In the genomic region with DNA sequence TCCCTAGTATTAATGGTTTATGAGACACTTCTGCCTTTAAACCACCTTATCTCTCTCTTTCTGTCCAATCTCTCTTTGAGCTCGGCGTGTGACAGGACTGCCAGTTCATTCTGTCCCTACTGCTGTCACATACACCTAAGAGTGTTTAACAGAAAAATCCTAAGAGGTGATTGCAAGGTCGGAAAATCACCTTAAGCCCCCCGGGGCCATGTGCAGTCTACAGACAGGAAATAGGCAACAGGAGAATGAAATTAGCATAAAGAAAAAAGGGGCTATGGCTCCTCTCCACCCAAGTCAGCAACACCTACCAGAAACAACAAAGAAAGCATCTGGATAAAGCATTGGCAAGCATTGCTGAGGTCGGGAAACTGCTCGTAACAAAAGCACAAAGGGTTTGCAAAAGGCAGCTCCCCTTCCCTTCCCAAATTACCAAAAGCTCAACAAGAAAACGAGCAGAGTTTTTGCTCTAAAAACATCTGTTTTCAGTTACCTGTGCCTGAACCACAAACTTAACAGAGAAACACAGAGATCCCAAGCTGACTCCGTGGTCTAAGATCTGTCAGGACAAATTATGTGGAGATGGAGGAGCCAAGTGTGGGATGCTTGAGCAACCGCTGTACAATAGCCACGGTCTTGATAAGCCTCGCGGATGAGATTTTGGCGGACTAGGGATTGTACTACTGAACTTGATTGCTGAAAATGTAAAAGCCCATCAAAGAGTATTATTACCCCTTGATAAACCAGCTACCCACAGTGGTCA, we compare ENCODE assay signal across 12 cellular contexts. TPM values are rescaled to one million over a fixed set of nuclear protein-coding genes. Genes with fewer than 3 reads are reported as not detected.
DNase-seq lines count a peak whose midpoint lies in the region; ATAC-seq and TF ChIP-seq lines count a peak whose summit lies in the region.
"Had no signal": no experiment of that assay in that cellular context is flagged by ENCODE, and none has a peak within 500 bp of the region (broad histone marks: within the 10 kb centered on the region; RNA-seq: fewer than 3 reads in every experiment).

No MANE protein-coding gene starts in this region.

- peak; percentile 44 to 69 for ATAC-seq in activated CD4-positive, CD25-positive, alpha-beta regulatory T cell treated with anti-CD3 and anti-CD28 coated beads, Interleukin-2, amount 50 U/mL, for 24 hours
- ATAC-seq in HG03565 (IDR thresholded peaks at IDR 0.05; ENCODE audit: unreplicated experiment) (peak; percentile 41), HG03457 (IDR thresholded peaks at IDR 0.05; ENCODE audit: unreplicated experiment) (no peak), left colon (no peak), HG02938 (IDR thresholded peaks at IDR 0.05; ENCODE audit: unreplicated experiment) (no peak)
- no peak for ATAC-seq in stimulated activated effector memory CD8-positive, alpha-beta T cell treated with anti-CD3 and anti-CD28 coated beads, Interleukin-12 subunit alpha, Interleukin-12 subunit beta, amount 100 ng/mL, for 72 hours

- peak overlapping the region; percentile 3 for H3K4me3 Mint-ChIP-seq in stimulated activated effector memory CD8-positive, alpha-beta T cell treated with anti-CD3 and anti-CD28 coated beads, Interleukin-12 subunit alpha, Interleukin-12 subunit beta, amount 100 ng/mL, for 72 hours
- H3K4me3 Mint-ChIP-seq: endodermal cell had no signal

- no peak for DNase-seq in activated CD4-positive, CD25-positive, alpha-beta regulatory T cell treated with anti-CD3 and anti-CD28 coated beads, Interleukin-2, amount 50 U/mL, for 72 hours
- DNase-seq in astrocyte of the spinal cord (ENCODE audit: low read depth, low spot score) (peak; percentile 45), left colon (no peak)
- DNase-seq in stimulated activated effector memory CD8-positive, alpha-beta T cell treated with anti-CD3 and anti-CD28 coated beads, Interleukin-12 subunit alpha, Interleukin-12 subunit beta, amount 100 ng/mL, for 72 hours (ENCODE audit: low spot score in 2 of 2) = no peak
- DNase-seq: activated CD4-positive, alpha-beta T cell treated with anti-CD3 and anti-CD28 coated beads, Interleukin-2, amount 50 U/mL, for 48 hours; endodermal cell; stomach had no signal

- H3K4me1 Mint-ChIP-seq in stimulated activated effector memory CD8-positive, alpha-beta T cell treated with anti-CD3 and anti-CD28 coated beads, Interleukin-12 subunit alpha, Interleukin-12 subunit beta, amount 100 ng/mL, for 72 hours = peaks cover 81% of the 10 kb centered on the region

- intact Hi-C loops in left colon (cut with DNase I, micrococcal nuclease) = no loop called here

- no peaks in the 10 kb centered on the region for H3K9me3 Mint-ChIP-seq in stimulated activated effector memory CD8-positive, alpha-beta T cell treated with anti-CD3 and anti-CD28 coated beads, Interleukin-12 subunit alpha, Interleukin-12 subunit beta, amount 100 ng/mL, for 72 hours
- H3K9me3 Mint-ChIP-seq: endodermal cell had no signal

- TF ChIP-seq CTCF in astrocyte of the spinal cord (IDR thresholded peaks at IDR 0.05; ENCODE audit: low read depth, low read length) = no peak

- in situ Hi-C loops in astrocyte of the spinal cord (cut with HindIII; ENCODE audit: low sequenced_read_pairs) = no loop called here

- peak overlapping the region; percentile 76 for H3K27ac Mint-ChIP-seq in stimulated activated effector memory CD8-positive, alpha-beta T cell treated with anti-CD3 and anti-CD28 coated beads, Interleukin-12 subunit alpha, Interleukin-12 subunit beta, amount 100 ng/mL, for 72 hours
- H3K27ac Mint-ChIP-seq: endodermal cell had no signal

- H3K4me3 ChIP-seq in astrocyte of the spinal cord (ENCODE audit: low read depth, low read length) = no peak overlapping the region
- H3K4me3 ChIP-seq: skin epidermis, stomach had no signal

- peaks cover 55% of the 10 kb centered on the region for H3K36me3 Mint-ChIP-seq in stimulated activated effector memory CD8-positive, alpha-beta T cell treated with anti-CD3 and anti-CD28 coated beads, Interleukin-12 subunit alpha, Interleukin-12 subunit beta, amount 100 ng/mL, for 72 hours

RNA-seq across cellular contexts. Expression of a gene that starts 30.4 kb away (rescaled TPM):
- 10 to 100 TPM in 1 of 2 donors, 1 to 10 TPM in 1; 9.2 to 14.6 TPM for total RNA-seq in left colon

Comparison
In these comparisons a context has a peak if more than half of its experiments do, and no peak if none do; other contexts are left out.
1. ATAC-seq: peak in activated CD4-positive, CD25-positive, alpha-beta regulatory T cell treated with anti-CD3 and anti-CD28 coated beads, Interleukin-2, amount 50 U/mL, for 24 hours (2 of 2) and HG03565 (single experiment); none in stimulated activated effector memory CD8-positive, alpha-beta T cell treated with anti-CD3 and anti-CD28 coated beads, Interleukin-12 subunit alpha, Interleukin-12 subunit beta, amount 100 ng/mL, for 72 hours (single experiment), HG03457 (single experiment), left colon (single experiment) and HG02938 (single experiment).